28 cellular contexts compared by ENCODE assay signal in the genomic region with DNA sequence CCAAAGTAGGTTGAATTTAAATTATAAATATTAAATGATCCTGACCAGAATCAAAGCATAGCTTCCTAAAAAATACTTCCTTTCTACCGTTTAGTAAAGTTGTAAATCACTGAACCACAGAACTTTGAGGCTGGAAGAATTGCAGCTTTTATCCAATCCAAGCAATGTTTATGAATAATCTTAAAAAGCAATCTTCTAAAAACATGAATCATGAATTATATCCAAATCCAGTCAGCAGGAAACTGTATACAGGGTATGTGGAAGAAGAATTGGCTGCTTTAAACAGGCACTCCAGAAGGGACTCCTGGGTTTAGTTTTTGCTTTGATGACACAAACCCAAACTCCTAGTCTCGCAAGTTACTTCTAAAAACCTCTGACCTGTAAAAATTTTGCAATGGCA. TPM values are rescaled to one million over a fixed set of nuclear protein-coding genes. Genes with fewer than 3 reads are reported as not detected.
A peak's percentile ranks its signal among the peaks of the same experiment; 100 is the strongest.
DNase-seq lines count a peak whose midpoint lies in the region; ATAC-seq and TF ChIP-seq lines count a peak whose summit lies in the region.
"Had no signal": no experiment of that assay in that cellular context is flagged by ENCODE, and none has a peak within 500 bp of the region (broad histone marks: within the 10 kb centered on the region; RNA-seq: fewer than 3 reads in every experiment).

No MANE protein-coding gene starts in this region.

- H3K27ac Mint-ChIP-seq in CD4-positive, alpha-beta memory T cell: peak overlapping the region in 4 of 7 donors; percentile 44 to 80 (median 63)
- peak overlapping the region; percentile 32 for H3K27ac Mint-ChIP-seq in memory B cell
- H3K27ac Mint-ChIP-seq: activated B cell treated with CpG ODN at 0.5 μM for 24 hours; stimulated activated memory B cell treated with anti-CD40 and anti-IgM and Interleukin-4, amounts not matched to agents 10 μg/mL and 1 μg/mL and 100 μg/mL, for 72 hours had no signal

- in situ Hi-C loops in GM13976 (cut with MboI; ENCODE audit: low sequenced_read_pairs, unreplicated experiment): no loop called here

- no peak overlapping the region for H3K27ac ChIP-seq in CD4-positive, alpha-beta memory T cell (ENCODE audit: low read depth, low read length)
- H3K27ac ChIP-seq in body of pancreas (no peak overlapping the region), aorta (ENCODE audit: low read depth in 1 of 2, low read length in 2 of 2) (no peak overlapping the region)
- H3K27ac ChIP-seq: testis, vagina had no signal

- peaks cover 36% of the 10 kb centered on the region for H3K4me1 ChIP-seq in CD4-positive, alpha-beta memory T cell (ENCODE audit: insufficient read depth, low read length)
- H3K4me1 ChIP-seq in body of pancreas: no peaks in the 10 kb centered on the region
- peaks cover 0 to 1% of the 10 kb centered on the region in 2 donors for H3K4me1 ChIP-seq in aorta (ENCODE audit: control insufficient read depth in 1 of 2, insufficient read depth in 2 of 2, low read length in 2 of 2)

- POLR2A ChIA-PET in CD4-positive, alpha-beta memory T cell (lab: Charles Lee; ENCODE audit: partially characterized antibody): no interaction called here

- H3K4me1 Mint-ChIP-seq in CD4-positive, alpha-beta memory T cell: peaks cover 40 to 75% (median 45%) of the 10 kb centered on the region in 4 donors
- peaks cover 10% of the 10 kb centered on the region for H3K4me1 Mint-ChIP-seq in memory B cell
- H3K4me1 Mint-ChIP-seq: neural crest cell had no signal

- H3K4me3 Mint-ChIP-seq in CD4-positive, alpha-beta memory T cell: peak overlapping the region in 1 of 8 donors; percentile 18
- H3K4me3 Mint-ChIP-seq in memory B cell: no peak overlapping the region
- H3K4me3 Mint-ChIP-seq: activated B cell treated with CpG ODN at 0.5 μM for 24 hours; neural crest cell; stimulated activated memory B cell treated with anti-CD40 and anti-IgM and Interleukin-4, amounts not matched to agents 10 μg/mL and 1 μg/mL and 100 μg/mL, for 72 hours had no signal

- H3K36me3 Mint-ChIP-seq in CD4-positive, alpha-beta memory T cell: peaks cover 50 to 67% of the 10 kb centered on the region in 2 donors
- H3K36me3 Mint-ChIP-seq in memory B cell: peaks cover 31% of the 10 kb centered on the region

- WGBS in body of pancreas, 2 donors: 60 to 64% methylated on average over 2 of the region's 2 CpGs
- WGBS in aorta, 2 donors: 21 to 24% methylated on average over 2 of the region's 2 CpGs

- intact Hi-C loops in CD4-positive, alpha-beta memory T cell (cut with micrococcal nuclease): no loop called here
- intact Hi-C loops in body of pancreas (cut with DNase I) (no loop called here), aorta (cut with DNase I) (no loop called here)

- H3K27me3 ChIP-seq in CD4-positive, alpha-beta memory T cell (ENCODE audit: insufficient read depth, low read length): no peaks in the 10 kb centered on the region
- H3K27me3 ChIP-seq in body of pancreas (no peaks in the 10 kb centered on the region), aorta (ENCODE audit: control insufficient read depth in 1 of 2, insufficient read depth in 2 of 2, low read length in 1 of 2) (no peaks in the 10 kb centered on the region)
- H3K27me3 ChIP-seq: gastroesophageal sphincter, testis, vagina had no signal

- no peak for ATAC-seq in memory B cell (ENCODE audit: low read depth)
- no peak for ATAC-seq in GM21576 (IDR thresholded peaks at IDR 0.05; ENCODE audit: unreplicated experiment)
- no peak for ATAC-seq in body of pancreas
- no peak for ATAC-seq in aorta (ENCODE audit: low FRiP score)
- ATAC-seq: GM12878; K562; stimulated activated memory B cell treated with anti-CD40 and anti-IgM and Interleukin-4, amounts not matched to agents 10 μg/mL and 1 μg/mL and 100 μg/mL, for 72 hours had no signal

- H3K4me3 ChIP-seq in CD4-positive, alpha-beta memory T cell (ENCODE audit: low read length in 2 of 2): no peak overlapping the region
- H3K4me3 ChIP-seq in body of pancreas: no peak overlapping the region
- no peak overlapping the region for H3K4me3 ChIP-seq in aorta (ENCODE audit: low read length in 2 of 2)
- H3K4me3 ChIP-seq: coronary artery, gastroesophageal sphincter, GM12878, K562, testis, vagina had no signal

- no peaks in the 10 kb centered on the region for H3K27me3 Mint-ChIP-seq in CD4-positive, alpha-beta memory T cell
- no peaks in the 10 kb centered on the region for H3K27me3 Mint-ChIP-seq in memory B cell
- H3K27me3 Mint-ChIP-seq: activated B cell treated with CpG ODN at 0.5 μM for 24 hours; stimulated activated memory B cell treated with anti-CD40 and anti-IgM and Interleukin-4, amounts not matched to agents 10 μg/mL and 1 μg/mL and 100 μg/mL, for 72 hours had no signal

- no peak for TF ChIP-seq CTCF in GM13976 (IDR thresholded peaks at IDR 0.05; ENCODE audit: borderline replicate concordance, control extremely low read depth, extremely low read depth, insufficient read depth, missing control alignments)
- no peak for TF ChIP-seq CTCF in body of pancreas (IDR thresholded peaks at IDR 0.05)

- H3K9me3 ChIP-seq in CD4-positive, alpha-beta memory T cell (ENCODE audit: control insufficient read depth in 1 of 2, low read length in 2 of 2): no peaks in the 10 kb centered on the region
- H3K9me3 ChIP-seq in body of pancreas (no peaks in the 10 kb centered on the region), aorta (ENCODE audit: control insufficient read depth, low read length) (no peaks in the 10 kb centered on the region)
- H3K9me3 ChIP-seq: gastroesophageal sphincter, testis, vagina had no signal

- H3K9me3 Mint-ChIP-seq in CD4-positive, alpha-beta memory T cell: no peaks in the 10 kb centered on the region
- H3K9me3 Mint-ChIP-seq in memory B cell: no peaks in the 10 kb centered on the region
- H3K9me3 Mint-ChIP-seq: activated B cell treated with CpG ODN at 0.5 μM for 24 hours; neural crest cell; stimulated activated memory B cell treated with anti-CD40 and anti-IgM and Interleukin-4, amounts not matched to agents 10 μg/mL and 1 μg/mL and 100 μg/mL, for 72 hours had no signal

- no peak for DNase-seq in CD4-positive, alpha-beta memory T cell
- DNase-seq in GM03348 (ENCODE audit: low spot score) (peak; percentile 20), amniotic stem cell (lab: John Stamatoyannopoulos, UW) (peak; percentile 14), memory B cell (ENCODE audit: low spot score in 2 of 2) (no peak), GM13976 (ENCODE audit: low spot score) (no peak), body of pancreas (no peak), aorta (no peak)
- DNase-seq: activated B cell treated with CpG ODN at 0.5 μM for 24 hours; activated CD4-positive, alpha-beta T cell treated with anti-CD3 and anti-CD28 coated beads, Interleukin-2, amount 50 U/mL, for 1 hour; activated naive CD4-positive, alpha-beta T cell; activated T-cell treated with anti-CD3 and anti-CD28 coated beads, Interleukin-2, amount 50 U/mL, for 48 hours; C1 segment of cervical spinal cord; DND-41; MM.1S; NCI-H2029; NCI-H226; NCI-H748 treated with DMSO at 0.1 percent for 48 hours; stimulated activated CD4-positive, alpha-beta T cell treated with anti-CD3 and anti-CD28 coated beads, Interleukin-4, amount 100 ng/mL, for 24 hours; T1000; testis had no signal

- H3K36me3 ChIP-seq in CD4-positive, alpha-beta memory T cell (ENCODE audit: insufficient read depth, low read length): peaks cover 13% of the 10 kb centered on the region
- H3K36me3 ChIP-seq in body of pancreas (replicated peaks in 1 of 2; ENCODE audit: insufficient read depth in 1 of 2, low read depth in 2 of 2) (no peaks in the 10 kb centered on the region), aorta (ENCODE audit: control insufficient read depth in 1 of 2, insufficient read depth in 2 of 2, low read length in 1 of 2) (peaks cover 5 to 11% of the 10 kb centered on the region in 2 donors)

- no peak for TF ChIP-seq POLR2A in body of pancreas (IDR thresholded peaks at IDR 0.05)

- CTCF ChIA-PET in CD4-positive, alpha-beta memory T cell (lab: Charles Lee; ENCODE audit: partially characterized antibody): no interaction called here

RNA-seq across cellular contexts. Expression of a gene that starts 30.1 kb away (rescaled TPM):
- 10 to 100 TPM; 20.2 to 21.7 TPM for total RNA-seq in CD4-positive, alpha-beta memory T cell
- 1 to 10 TPM; 1.1 to 4.7 TPM for polyA plus RNA-seq in CD4-positive, alpha-beta memory T cell
- total RNA-seq in body of pancreas (10 to 100 TPM; 45.7 to 46.1 TPM), aorta (100 to 1,000 TPM in 1 of 2 donors, 10 to 100 TPM in 1; 99.3 to 204 TPM)
- 10 to 100 TPM in 1 of 2 donors, 1 to 10 TPM in 1; 4.9 to 12.0 TPM for polyA plus RNA-seq in aorta
- polyA plus RNA-seq: K562 had no signal

Comparison
In these comparisons a context has a peak if more than half of its experiments do, and no peak if none do; other contexts are left out.
1. DNase-seq: peak in GM03348 (single experiment) and amniotic stem cell (single experiment); none in CD4-positive, alpha-beta memory T cell (0 of 5), memory B cell (0 of 2), GM13976 (single experiment), body of pancreas (0 of 4) and aorta (0 of 2).